In the genomic region with DNA sequence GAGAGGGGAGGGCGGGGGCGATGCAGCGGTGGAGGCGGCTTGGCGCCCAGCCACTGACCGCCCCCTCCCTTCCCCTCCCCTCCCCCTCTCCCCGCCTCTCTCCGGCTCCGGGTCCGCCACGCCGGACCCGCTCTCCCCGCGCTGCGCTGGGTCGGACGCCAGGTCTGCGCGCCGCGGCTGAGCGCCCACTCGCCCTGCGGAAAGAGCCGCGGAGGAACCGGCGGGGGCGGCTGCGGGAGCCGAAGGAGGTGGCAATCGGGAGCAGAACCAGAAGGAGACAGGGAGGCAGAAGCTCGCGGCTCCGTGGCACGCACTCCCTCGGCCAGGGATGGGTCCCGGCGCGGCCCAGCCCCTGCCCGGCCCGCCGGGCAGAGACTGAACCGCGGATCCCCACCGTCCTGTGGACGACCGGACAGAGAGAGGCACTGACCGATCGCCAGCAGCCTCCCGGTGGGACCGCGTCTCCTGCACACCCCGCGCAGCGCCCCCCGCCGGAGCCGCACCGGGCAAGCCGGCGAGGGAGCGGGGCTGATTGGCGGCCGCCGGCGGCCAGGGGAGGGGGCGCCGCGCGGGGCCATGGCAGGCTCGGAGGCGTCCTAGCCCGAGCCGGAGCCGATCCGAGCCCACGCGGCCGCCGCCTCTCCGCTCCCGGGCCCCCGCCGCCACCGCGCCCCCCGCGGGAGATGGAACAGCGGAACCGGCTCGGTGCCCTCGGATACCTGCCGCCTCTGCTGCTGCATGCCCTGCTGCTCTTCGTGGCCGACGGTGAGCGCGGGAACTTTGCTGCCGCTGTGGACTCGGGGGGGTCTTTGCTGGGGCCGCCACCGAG, we compare ENCODE assay signal across 9 cellular contexts. TPM values are rescaled to one million over a fixed set of nuclear protein-coding genes. Genes with fewer than 3 reads are reported as not detected.
A peak's percentile ranks its signal among the peaks of the same experiment; 100 is the strongest.
DNase-seq lines count a peak whose midpoint lies in the region; ATAC-seq and TF ChIP-seq lines count a peak whose summit lies in the region.
"Had no signal": no experiment of that assay in that cellular context is flagged by ENCODE, and none has a peak within 500 bp of the region (broad histone marks: within the 10 kb centered on the region; RNA-seq: fewer than 3 reads in every experiment).

A gene (plus strand): TSS at position 94 of the 829 bp plus-strand sequence. CDS start 590 bp downstream, at position 684.

- no peaks in the 10 kb centered on the region for H3K9me2 ChIP-seq in GM23338 (ENCODE audit: insufficient read depth)

- H3K9me3 Mint-ChIP-seq in GM23338, result peaks cover 4% of the 10 kb centered on the region

- TF ChIP-seq CTCF in GM23338 (conservative IDR thresholded peaks at IDR 0.05; ENCODE audit: low read depth in 2 of 2), result peak in 1 of 2 experiments; percentile 31; a peak in 1 of 4 replicates

- DNase-seq in GM23338 (ENCODE audit: low spot score), result peak; percentile 46
- DNase-seq in NCI-H345 (lab: John Stamatoyannopoulos, UW), result peak; percentile 56
- peak in 28 of 42 donors; percentile 31 to 75 (median 58) for DNase-seq in head of caudate nucleus
- DNase-seq in posterior vena cava (ENCODE audit: low spot score), result peak; percentile 76
- DNase-seq in COLO668 (lab: John Stamatoyannopoulos, UW; ENCODE audit: unreplicated experiment), result no peak
- no peak for DNase-seq in stimulated activated CD4-positive, alpha-beta T cell treated with anti-CD3 and anti-CD28 coated beads, Interleukin-2, amount 100 ng/mL, for 48 hours
- DNase-seq: foreskin fibroblast had no signal

- H3K79me2 ChIP-seq in GM23338 (replicated peaks; ENCODE audit: insufficient read depth), result no peaks in the 10 kb centered on the region

- peaks cover 71% of the 10 kb centered on the region for H3K27me3 Mint-ChIP-seq in GM23338 (ENCODE audit: insufficient read depth, low read depth, poor library complexity)

- intact Hi-C loops in head of caudate nucleus (cut with DNase I), result loop anchor here (5.0 kb wide), 1 partner anchor 59 kb away; no protein-coding TSS in a partner anchor
- intact Hi-C loops in posterior vena cava (cut with DNase I), result loop anchor here in 1 of 2 donors (10.0 kb wide), 1 partner anchor 241 kb away; no protein-coding TSS in a partner anchor

- H3K4me1 Mint-ChIP-seq in GM23338, result peaks cover 21% of the 10 kb centered on the region

- H4K20me1 ChIP-seq in GM23338 (replicated peaks; ENCODE audit: insufficient read depth), result no peaks in the 10 kb centered on the region

- peak within 1 kb of the TSS; percentile 76 for H3K4me3 Mint-ChIP-seq in GM23338

- peak within 1 kb of the TSS; percentile 99 for H2AFZ ChIP-seq in GM23338

- peaks cover 85% of the 10 kb centered on the region for H3K27me3 ChIP-seq in GM23338 (ENCODE audit: insufficient read depth)

- no peaks in the 10 kb centered on the region for H3K36me3 ChIP-seq in GM23338 (ENCODE audit: insufficient read depth)

- peaks cover 6% of the 10 kb centered on the region; the same call in 1 of the 2 replicates for H3F3A ChIP-seq in GM23338 (replicated peaks; ENCODE audit: low read depth)

- peak within 1 kb of the TSS; percentile 93 for H3K4me2 ChIP-seq in GM23338

- ATAC-seq in GM23338 (no peak), HG03045 (IDR thresholded peaks at IDR 0.05; ENCODE audit: unreplicated experiment) (no peak)

- H3K27ac ChIP-seq in GM23338 (ENCODE audit: low read depth), result no peak within 1 kb of the TSS

- H3K36me3 Mint-ChIP-seq in GM23338 (ENCODE audit: low read depth), result peaks cover 3% of the 10 kb centered on the region; the same call in 1 of the 3 replicates

- peaks cover 12% of the 10 kb centered on the region; the same call in 1 of the 2 replicates for H3K4me1 ChIP-seq in GM23338 (ENCODE audit: insufficient read depth)

- H3K4me3 ChIP-seq in GM23338, result peak within 1 kb of the TSS; percentile 84

- H3K27ac Mint-ChIP-seq in GM23338, result no peak within 1 kb of the TSS

TF ChIP-seq in GM23338, 12 proteins besides CTCF, POLR2A, EP300 and RAD21:
- TF ChIP-seq EZH2 (IDR thresholded peaks at IDR 0.05; ENCODE audit: low read depth, unreplicated experiment) (peak; percentile 67), ZNF331 (CRISPR knock-in tag; IDR thresholded peaks at IDR 0.05; ENCODE audit: low read depth) (no peak)

RNA-seq across cellular contexts. Expression of the gene that starts here (rescaled TPM):
- total RNA-seq in GM23338 (2014; rRNA removed; shearing (Covaris generic)), result 0.54 and 1.8 TPM in 2 replicates
- 1.2 and 1.8 TPM in 2 replicates for polyA plus RNA-seq in GM23338 (2016; fragmentation: Nextera tagmentation; extraction: Ambion mirVana)
- not detected for total RNA-seq in posterior vena cava
- total RNA-seq: aorta had no signal
- polyA plus RNA-seq: aorta had no signal

Comparison
In these comparisons a context has a peak if more than half of its experiments do, and no peak if none do; other contexts are left out.
1. Peak in DNase-seq in posterior vena cava; RNA of the gene not detected or under 1 TPM.
2. DNase-seq: peak in GM23338 (single experiment), NCI-H345 (single experiment) and head of caudate nucleus (28 of 42); none in COLO668 (single experiment) and stimulated activated CD4-positive, alpha-beta T cell treated with anti-CD3 and anti-CD28 coated beads, Interleukin-2, amount 100 ng/mL, for 48 hours (0 of 2).